In genomic region chr15:99384992-99385669, GRCh38 we compare ENCODE assay signal across 13 cellular contexts.
DNase-seq lines count a peak whose midpoint lies in the region; ATAC-seq, FAIRE-seq and TF ChIP-seq lines count a peak whose summit lies in the region.
"Had no signal": no experiment of that assay in that cellular context is flagged by ENCODE, and none has a peak within 500 bp of the region (broad histone marks: within the 10 kb centered on the region; RNA-seq: fewer than 3 reads in every experiment).

No MANE protein-coding gene starts in this region.

- TF ChIP-seq CTCF in cardiac muscle cell (IDR thresholded peaks at IDR 0.05; ENCODE audit: low read depth, low read length) (peak; percentile 17), keratinocyte (optimal IDR thresholded peaks at IDR 0.05 in 1 of 3, IDR thresholded peaks at IDR 0.05 in 1 of 3, conservative IDR thresholded peaks at IDR 0.05 in 1 of 3; ENCODE audit: extremely low read depth in 1 of 3, insufficient read depth in 2 of 3, low read length in 3 of 3) (peak; percentile 12 to 27 (median 20))

- H3K79me2 ChIP-seq in keratinocyte (ENCODE audit: control insufficient read depth, insufficient read depth, low read length) = no peaks in the 10 kb centered on the region

- H3K4me2 ChIP-seq in keratinocyte (ENCODE audit: control insufficient read depth, extremely low read depth, insufficient read depth, low read depth, low read length) = no peak overlapping the region

- H4K20me1 ChIP-seq in keratinocyte (ENCODE audit: control insufficient read depth, extremely low read depth, insufficient read depth, low read length) = no peaks in the 10 kb centered on the region

- WGBS in aorta, 2 donors = 97 to 99% methylated on average over 7 of the region's 7 CpGs

- H3K4me1 ChIP-seq in cardiac muscle cell (ENCODE audit: low read depth) (no peaks in the 10 kb centered on the region), keratinocyte (ENCODE audit: control insufficient read depth, extremely low read depth, insufficient read depth, low read length) (no peaks in the 10 kb centered on the region), aorta (ENCODE audit: control insufficient read depth in 1 of 2, insufficient read depth in 2 of 2, low read length in 2 of 2) (peaks cover 0 to 2% of the 10 kb centered on the region in 2 donors)
- H3K4me1 ChIP-seq: body of pancreas had no signal

- no peaks in the 10 kb centered on the region for H3K9me3 ChIP-seq in cardiac muscle cell (ENCODE audit: low read depth)
- no peaks in the 10 kb centered on the region for H3K9me3 ChIP-seq in keratinocyte (ENCODE audit: control insufficient read depth, low read depth, low read length)
- H3K9me3 ChIP-seq in aorta (ENCODE audit: control insufficient read depth, low read length) = no peaks in the 10 kb centered on the region
- H3K9me3 ChIP-seq: body of pancreas, upper lobe of right lung had no signal

- dilution Hi-C loops in keratinocyte (cut with MboI; ENCODE audit: extremely low pct_ligation_motif_present, low sequenced_read_pairs) = no loop called here

- DNase-seq in cardiac muscle cell (ENCODE audit: low read depth in 1 of 2, low spot score in 1 of 2) (peak in 1 of 2 donors; percentile 30), Right ventricle myocardium inferior (ENCODE audit: missing footprints) (no peak), amniotic epithelial cell (ENCODE audit: low read depth) (peak; percentile 26), keratinocyte (ENCODE audit: low read depth, low spot score) (no peak), aorta (no peak), substantia nigra (lab: John Stamatoyannopoulos, UW) (no peak), cerebellum (ENCODE audit: low spot score) (no peak)
- DNase-seq in stimulated activated CD4-positive, alpha-beta T cell treated with anti-CD3 and anti-CD28 coated beads, Interleukin-1b, Interleukin-23, amount 100 ng/mL, for 48 hours = no peak
- DNase-seq: activated T-cell treated with anti-CD3 and anti-CD28 coated beads, Interleukin-2, amount 50 U/mL, for 48 hours; NCI-H1105; upper lobe of right lung had no signal

- no peak for ATAC-seq in Right ventricle myocardium inferior
- ATAC-seq in aorta (ENCODE audit: low FRiP score) = peak; percentile 33
- ATAC-seq: body of pancreas had no signal

- H3K9ac ChIP-seq in keratinocyte (ENCODE audit: control insufficient read depth, extremely low read depth, insufficient read depth, low read length) = no peak overlapping the region

- intact Hi-C loops in Right ventricle myocardium inferior (cut with DNase I) (no loop called here), aorta (cut with DNase I) (no loop called here)

- no peak for FAIRE-seq in keratinocyte (lab: Jason Lieb, UNC)

- H3K4me3 ChIP-seq in cardiac muscle cell (no peak overlapping the region), keratinocyte (ENCODE audit: control insufficient read depth in 2 of 3, extremely low read depth in 1 of 3, insufficient read depth in 2 of 3, low read depth in 1 of 3, low read length in 3 of 3) (no peak overlapping the region), aorta (ENCODE audit: low read length in 2 of 2) (no peak overlapping the region)
- H3K4me3 ChIP-seq: body of pancreas, skin epidermis, upper lobe of right lung had no signal

- H3K27me3 ChIP-seq in cardiac muscle cell (no peaks in the 10 kb centered on the region), keratinocyte (ENCODE audit: control insufficient read depth, extremely low read depth, insufficient read depth, low read length) (no peaks in the 10 kb centered on the region), aorta (ENCODE audit: control insufficient read depth in 1 of 2, insufficient read depth in 2 of 2, low read length in 1 of 2) (no peaks in the 10 kb centered on the region)
- H3K27me3 ChIP-seq: body of pancreas, upper lobe of right lung had no signal

- no peaks in the 10 kb centered on the region for H3K36me3 ChIP-seq in cardiac muscle cell
- H3K36me3 ChIP-seq in keratinocyte (ENCODE audit: control insufficient read depth in 2 of 2, extremely low read depth in 1 of 2, insufficient read depth in 2 of 2, low read length in 2 of 2) = no peaks in the 10 kb centered on the region
- no peaks in the 10 kb centered on the region for H3K36me3 ChIP-seq in aorta (ENCODE audit: control insufficient read depth in 1 of 2, insufficient read depth in 2 of 2, low read length in 1 of 2)
- H3K36me3 ChIP-seq: upper lobe of right lung had no signal

- H3K27ac ChIP-seq in cardiac muscle cell (no peak overlapping the region), keratinocyte (ENCODE audit: control insufficient read depth, insufficient read depth, low read length) (no peak overlapping the region), aorta (ENCODE audit: low read depth in 1 of 2, low read length in 2 of 2) (no peak overlapping the region), substantia nigra (ENCODE audit: low read depth, low read length, poor library complexity, severe bottlenecking) (no peak overlapping the region)
- H3K27ac ChIP-seq: body of pancreas, upper lobe of right lung had no signal

- no peak overlapping the region for H2AFZ ChIP-seq in keratinocyte (ENCODE audit: control insufficient read depth, low read length)

- no peaks in the 10 kb centered on the region for H3K9me1 ChIP-seq in keratinocyte (ENCODE audit: control insufficient read depth, extremely low read depth, insufficient read depth, low read length)
